1 cellular context compared by ENCODE assay signal in genomic region chr7:5429857-5430611, GRCh38.
TF ChIP-seq lines count a peak whose summit lies in the region.

No MANE protein-coding gene starts in this region.

TF ChIP-seq in HepG2, 621 proteins besides CTCF, POLR2A, EP300 and RAD21 (continued from another document):
- TF ChIP-seq ZNF710 (CRISPR knock-in tag; IDR thresholded peaks at IDR 0.05; ENCODE audit: borderline replicate concordance) (no peak), ZFP91 (CRISPR knock-in tag; IDR thresholded peaks at IDR 0.05; ENCODE audit: borderline replicate concordance) (peak; percentile 1; the same call in 1 of the 2 replicates), ZNF276 (CRISPR knock-in tag; IDR thresholded peaks at IDR 0.05; ENCODE audit: low read depth) (no peak), ZNF280D (CRISPR knock-in tag; IDR thresholded peaks at IDR 0.05) (0 out of 2 replicates have a peak, but pooled peaks have one; percentile 36), ZNF784 (CRISPR knock-in tag; IDR thresholded peaks at IDR 0.05; ENCODE audit: borderline replicate concordance) (0 out of 2 replicates have a peak, but pooled peaks have one; percentile 7), BRF2 (CRISPR knock-in tag; IDR thresholded peaks at IDR 0.05) (no peak), RCOR2 (CRISPR knock-in tag; IDR thresholded peaks at IDR 0.05) (peak; percentile 68; the same call in 1 of the 2 replicates), MAZ (IDR thresholded peaks at IDR 0.05; ENCODE audit: borderline replicate concordance, low read depth, low read length) (no peak), MAZ (CRISPR knock-in tag; IDR thresholded peaks at IDR 0.05; ENCODE audit: low read depth) (peak; percentile 22), ISX (CRISPR knock-in tag; conservative IDR thresholded peaks at IDR 0.05) (0 out of 2 replicates have a peak, but pooled peaks have one; percentile 13), ZNF121 (CRISPR knock-in tag; IDR thresholded peaks at IDR 0.05) (peak; percentile 8; the same call in 1 of the 2 replicates), TAF1 (CRISPR knock-in tag; IDR thresholded peaks at IDR 0.05) (0 out of 2 replicates have a peak, but pooled peaks have one; percentile 4), PHF5A (CRISPR knock-in tag; IDR thresholded peaks at IDR 0.05; ENCODE audit: low read depth, unreplicated experiment) (no peak), HIC2 (CRISPR knock-in tag; IDR thresholded peaks at IDR 0.05; ENCODE audit: low read depth) (peak; percentile 45; the same call in 1 of the 2 replicates), ZNF816 (CRISPR knock-in tag; IDR thresholded peaks at IDR 0.05; ENCODE audit: borderline replicate concordance) (0 out of 2 replicates have a peak, but pooled peaks have one; percentile 17), IRF9 (CRISPR knock-in tag; IDR thresholded peaks at IDR 0.05; ENCODE audit: borderline replicate concordance) (0 out of 2 replicates have a peak, but pooled peaks have one; percentile 15), ZBTB38 (CRISPR knock-in tag; IDR thresholded peaks at IDR 0.05) (0 out of 2 replicates have a peak, but pooled peaks have one; percentile 4), ARID4A (CRISPR knock-in tag; IDR thresholded peaks at IDR 0.05; ENCODE audit: borderline replicate concordance) (peak; percentile 49), ADNP (CRISPR knock-in tag; IDR thresholded peaks at IDR 0.05) (peak; percentile 84; the same call in 1 of the 2 replicates), SNAI1 (CRISPR knock-in tag; IDR thresholded peaks at IDR 0.05; ENCODE audit: borderline replicate concordance) (no peak), SNAPC2 (CRISPR knock-in tag; IDR thresholded peaks at IDR 0.05) (0 out of 2 replicates have a peak, but pooled peaks have one; percentile 19), AGO2 (optimal IDR thresholded peaks at IDR 0.05; ENCODE audit: low read depth, low read length) (peak; percentile 96), THAP9 (CRISPR knock-in tag; IDR thresholded peaks at IDR 0.05; ENCODE audit: borderline replicate concordance) (0 out of 2 replicates have a peak, but pooled peaks have one; percentile 16), EED (CRISPR knock-in tag; IDR thresholded peaks at IDR 0.05) (peak; percentile 13; the same call in 1 of the 2 replicates), SIN3A (IDR thresholded peaks at IDR 0.05; ENCODE audit: borderline replicate concordance, low read depth, low read length) (peak; percentile 44; the same call in 1 of the 2 replicates), ZFP1 (CRISPR knock-in tag; IDR thresholded peaks at IDR 0.05) (no peak)
